In genomic region chr14:46344327-46344937, GRCh38 we compare ENCODE assay signal across 9 cellular contexts.
DNase-seq lines count a peak whose midpoint lies in the region; ATAC-seq, FAIRE-seq and TF ChIP-seq lines count a peak whose summit lies in the region.
"Had no signal": no experiment of that assay in that cellular context is flagged by ENCODE, and none has a peak within 500 bp of the region (broad histone marks: within the 10 kb centered on the region; RNA-seq: fewer than 3 reads in every experiment).

No MANE protein-coding gene starts in this region.

- intact Hi-C loops in mammary epithelial cell (cut with micrococcal nuclease), result loop anchor here (1.0 to 10.0 kb wide), 5 partner anchors 93 to 920 kb away; no protein-coding TSS in a partner anchor

- no peaks in the 10 kb centered on the region for H3K9me3 ChIP-seq in mammary epithelial cell (replicated peaks; ENCODE audit: insufficient read depth, low read length)

- no peak for FAIRE-seq in frontal cortex (lab: Jason Lieb, UNC)

- peak; percentile 5 for DNase-seq in GM03348 (ENCODE audit: low spot score)
- DNase-seq in HEK293T (ENCODE audit: extremely low spot score), result peak; percentile 27
- DNase-seq in NCI-H2107 (lab: John Stamatoyannopoulos, UW), result peak; percentile 4
- peak; percentile 12 for DNase-seq in mammary epithelial cell
- DNase-seq in osteocyte (ENCODE audit: extremely low spot score, unreplicated experiment), result no peak
- DNase-seq in frontal cortex (ENCODE audit: low spot score in 2 of 2), result no peak
- no peak for DNase-seq in coronary artery (ENCODE audit: low spot score)

- H3K4me3 Mint-ChIP-seq in osteocyte (ENCODE audit: unreplicated experiment), result no peak overlapping the region

- ATAC-seq in HG03045 (IDR thresholded peaks at IDR 0.05; ENCODE audit: unreplicated experiment), result no peak

- POLR2A ChIA-PET in HEK293T (lab: Yijun Ruan, JAX), result no interaction called here

- CTCF ChIA-PET in HEK293T (lab: Yijun Ruan, JAX) (no interaction called here), mammary epithelial cell (lab: Charles Lee; ENCODE audit: low non-redundant PET) (no interaction called here)

- no peaks in the 10 kb centered on the region for H3K27me3 ChIP-seq in mammary epithelial cell (ENCODE audit: insufficient read depth, low read length)

- H3K4me3 ChIP-seq in mammary epithelial cell (replicated peaks in 1 of 3; ENCODE audit: insufficient read depth in 1 of 3, low read depth in 2 of 3, low read length in 3 of 3), result no peak overlapping the region
- no peak overlapping the region for H3K4me3 ChIP-seq in coronary artery
- H3K4me3 ChIP-seq: SK-N-MC had no signal

- H3K79me2 ChIP-seq in mammary epithelial cell (ENCODE audit: insufficient read depth, low read length), result no peaks in the 10 kb centered on the region

- H3K4me2 ChIP-seq in mammary epithelial cell (ENCODE audit: insufficient read depth, low read depth, low read length), result no peak overlapping the region

- in situ Hi-C loops in mammary epithelial cell (cut with MboI; ENCODE audit: low sequenced_read_pairs in 2 of 2), result no loop called here

- no peaks in the 10 kb centered on the region for H3K36me3 Mint-ChIP-seq in osteocyte (ENCODE audit: unreplicated experiment)

- no peaks in the 10 kb centered on the region for H3K4me1 Mint-ChIP-seq in osteocyte (ENCODE audit: unreplicated experiment)

- no TSS peak for BruUV-seq in mammary epithelial cell (replicated peaks; lab: Mats Ljungman, UMichigan)

- no peaks in the 10 kb centered on the region for H4K20me1 ChIP-seq in mammary epithelial cell (ENCODE audit: insufficient read depth, low read length)

- H3K9ac ChIP-seq in mammary epithelial cell (ENCODE audit: insufficient read depth, low read length), result no peak overlapping the region

- H3K27ac ChIP-seq in mammary epithelial cell (ENCODE audit: insufficient read depth, low read depth, low read length) (no peak overlapping the region), coronary artery (no peak overlapping the region)
- H3K27ac ChIP-seq: SK-N-MC had no signal

- no peak overlapping the region for H2AFZ ChIP-seq in mammary epithelial cell (ENCODE audit: low read depth, low read length)

- peaks cover 9% of the 10 kb centered on the region for H3K27me3 Mint-ChIP-seq in osteocyte (ENCODE audit: unreplicated experiment)

- no peaks in the 10 kb centered on the region for H3K9me3 Mint-ChIP-seq in osteocyte (ENCODE audit: unreplicated experiment)

- TF ChIP-seq CTCF in mammary epithelial cell (conservative IDR thresholded peaks at IDR 0.05 in 1 of 2, IDR thresholded peaks at IDR 0.05 in 1 of 2; ENCODE audit: extremely low read depth in 1 of 2, insufficient read depth in 1 of 2, low read depth in 1 of 2, low read length in 2 of 2), result peak; percentile 36 to 72
- TF ChIP-seq CTCF in osteocyte (IDR thresholded peaks at IDR 0.05), result peak; percentile 64
- no peak for TF ChIP-seq CTCF in coronary artery (IDR thresholded peaks at IDR 0.05)

- no peaks in the 10 kb centered on the region for H3K36me3 ChIP-seq in mammary epithelial cell (ENCODE audit: insufficient read depth, low read length)

- dilution Hi-C loops in mammary epithelial cell (cut with HindIII; ENCODE audit: low sequenced_read_pairs), result no loop called here

- no peaks in the 10 kb centered on the region for H3K4me1 ChIP-seq in mammary epithelial cell (ENCODE audit: insufficient read depth, low read length)

- WGBS in mammary epithelial cell (ENCODE audit: low coverage, missing lambda C conversion rate), result 3% methylated on average over 4 of the region's 4 CpGs

- H3K27ac Mint-ChIP-seq in osteocyte (ENCODE audit: unreplicated experiment), result no peak overlapping the region

TF ChIP-seq in HEK293T, 16 proteins besides CTCF, POLR2A, EP300 and RAD21:
- TF ChIP-seq, protein P1, sequence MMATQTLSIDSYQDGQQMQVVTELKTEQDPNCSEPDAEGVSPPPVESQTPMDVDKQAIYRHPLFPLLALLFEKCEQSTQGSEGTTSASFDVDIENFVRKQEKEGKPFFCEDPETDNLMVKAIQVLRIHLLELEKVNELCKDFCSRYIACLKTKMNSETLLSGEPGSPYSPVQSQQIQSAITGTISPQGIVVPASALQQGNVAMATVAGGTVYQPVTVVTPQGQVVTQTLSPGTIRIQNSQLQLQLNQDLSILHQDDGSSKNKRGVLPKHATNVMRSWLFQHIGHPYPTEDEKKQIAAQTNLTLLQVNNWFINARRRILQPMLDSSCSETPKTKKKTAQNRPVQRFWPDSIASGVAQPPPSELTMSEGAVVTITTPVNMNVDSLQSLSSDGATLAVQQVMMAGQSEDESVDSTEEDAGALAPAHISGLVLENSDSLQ (IDR thresholded peaks at IDR 0.05), result peak; percentile 62; the same call in 1 of the 2 replicates
- no peak for TF ChIP-seq NFRKB (IDR thresholded peaks at IDR 0.05)

Comparison
In these comparisons a context has a peak if more than half of its experiments do, and no peak if none do; other contexts are left out.
1. DNase-seq: peak in GM03348 (single experiment), HEK293T (single experiment), NCI-H2107 (single experiment) and mammary epithelial cell (single experiment); none in osteocyte (single experiment), frontal cortex (0 of 2) and coronary artery (single experiment).